In the genomic region with DNA sequence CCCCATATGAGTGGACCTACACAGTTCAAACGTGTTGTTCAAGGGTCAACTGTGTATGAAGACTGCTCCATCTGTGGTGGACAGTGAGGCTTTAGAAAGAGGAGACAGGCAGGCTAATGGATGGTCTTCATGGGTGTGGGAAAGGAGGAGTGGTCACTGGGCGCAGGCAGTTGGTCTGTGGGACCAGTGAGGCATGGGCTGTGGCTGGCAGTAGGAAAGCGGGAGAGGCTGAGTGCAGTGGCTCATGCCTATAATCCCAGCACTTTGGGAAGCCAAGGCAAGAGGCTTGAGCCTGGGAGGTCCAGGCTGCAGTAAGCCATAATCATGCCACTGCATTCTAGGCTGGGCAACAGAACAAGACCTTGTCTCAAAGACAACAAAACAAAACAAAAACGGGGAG, we compare ENCODE assay signal across 13 cellular contexts. TPM values are rescaled to one million over a fixed set of nuclear protein-coding genes. Genes with fewer than 3 reads are reported as not detected.
DNase-seq lines count a peak whose midpoint lies in the region; ATAC-seq and TF ChIP-seq lines count a peak whose summit lies in the region.
"Had no signal": no experiment of that assay in that cellular context is flagged by ENCODE, and none has a peak within 500 bp of the region (broad histone marks: within the 10 kb centered on the region; RNA-seq: fewer than 3 reads in every experiment).

No MANE protein-coding gene starts in this region.

- H3K9ac ChIP-seq in BLaER1 = no peak overlapping the region
- H3K9ac ChIP-seq: parathyroid adenoma had no signal

- DNase-seq in Calu3 = no peak
- no peak for DNase-seq in activated naive CD8-positive, alpha-beta T cell treated with anti-CD3 and anti-CD28 coated beads, Interleukin-2, amount 10 ng/mL, durations not matched to agents 7 days and 5 days
- DNase-seq in nephron progenitor cell = no peak
- no peak for DNase-seq in substantia nigra (lab: John Stamatoyannopoulos, UW)
- DNase-seq in DMS53 (lab: John Stamatoyannopoulos, UW) = no peak
- DNase-seq in left lobe of liver (ENCODE audit: low spot score) = no peak
- DNase-seq: foreskin fibroblast; stimulated activated CD4-positive, alpha-beta T cell treated with anti-CD3 and anti-CD28 coated beads, Interleukin-2, amount 100 ng/mL, for 24 hours had no signal

- no TSS peak for BruUV-seq in Calu3 (replicated peaks; lab: Mats Ljungman, UMichigan)

- H3K27ac ChIP-seq in BLaER1 = no peak overlapping the region
- no peak overlapping the region for H3K27ac ChIP-seq in substantia nigra (ENCODE audit: low read depth, low read length, poor library complexity, severe bottlenecking)

- H3K4me3 Mint-ChIP-seq in Calu3 (ENCODE audit: low read depth, unreplicated experiment) (peak overlapping the region; percentile 97), nephron progenitor cell (peak overlapping the region; percentile 87)
- H3K4me3 Mint-ChIP-seq in activated naive CD8-positive, alpha-beta T cell treated with anti-CD3 and anti-CD28 coated beads, Interleukin-2, amount 10 ng/mL, durations not matched to agents 7 days and 5 days = peak overlapping the region; percentile 99

- H3K4me1 ChIP-seq in BLaER1 = peaks cover 55% of the 10 kb centered on the region

- intact Hi-C loops in Calu3 (cut with micrococcal nuclease; ENCODE audit: unreplicated experiment) = no loop called here

- CTCF ChIA-PET in Calu3 (lab: Charles Lee) = no interaction called here

- H3K27me3 ChIP-seq in BLaER1 = no peaks in the 10 kb centered on the region

- POLR2A ChIA-PET in activated naive CD8-positive, alpha-beta T cell treated with anti-CD3 and anti-CD28 coated beads, Interleukin-2, amount 10 ng/mL, durations not matched to agents 7 days and 5 days (lab: Charles Lee) = no interaction called here

- H3K9me3 ChIP-seq in BLaER1 = no peaks in the 10 kb centered on the region

- no peak overlapping the region for H3K4me3 ChIP-seq in BLaER1

- H4K20me1 ChIP-seq in BLaER1 = peaks cover 30% of the 10 kb centered on the region

- H3K36me3 ChIP-seq in BLaER1 = peaks cover 14% of the 10 kb centered on the region

- H3K27ac Mint-ChIP-seq in Calu3 (ENCODE audit: unreplicated experiment) (peak overlapping the region; percentile 80), nephron progenitor cell (no peak overlapping the region)
- peak overlapping the region; percentile 99 for H3K27ac Mint-ChIP-seq in activated naive CD8-positive, alpha-beta T cell treated with anti-CD3 and anti-CD28 coated beads, Interleukin-2, amount 10 ng/mL, durations not matched to agents 7 days and 5 days

- H3K4me1 Mint-ChIP-seq in Calu3 (ENCODE audit: low read depth, unreplicated experiment) = peaks cover 21% of the 10 kb centered on the region
- peaks cover 45% of the 10 kb centered on the region for H3K4me1 Mint-ChIP-seq in activated naive CD8-positive, alpha-beta T cell treated with anti-CD3 and anti-CD28 coated beads, Interleukin-2, amount 10 ng/mL, durations not matched to agents 7 days and 5 days
- peaks cover 32% of the 10 kb centered on the region for H3K4me1 Mint-ChIP-seq in nephron progenitor cell

- H3K9me3 Mint-ChIP-seq in Calu3 (ENCODE audit: low read depth, unreplicated experiment) = no peaks in the 10 kb centered on the region
- H3K9me3 Mint-ChIP-seq in activated naive CD8-positive, alpha-beta T cell treated with anti-CD3 and anti-CD28 coated beads, Interleukin-2, amount 10 ng/mL, durations not matched to agents 7 days and 5 days = no peaks in the 10 kb centered on the region
- no peaks in the 10 kb centered on the region for H3K9me3 Mint-ChIP-seq in nephron progenitor cell

- no peaks in the 10 kb centered on the region for H3K27me3 Mint-ChIP-seq in Calu3 (ENCODE audit: unreplicated experiment)
- H3K27me3 Mint-ChIP-seq in activated naive CD8-positive, alpha-beta T cell treated with anti-CD3 and anti-CD28 coated beads, Interleukin-2, amount 10 ng/mL, durations not matched to agents 7 days and 5 days = peaks cover 2% of the 10 kb centered on the region
- H3K27me3 Mint-ChIP-seq in nephron progenitor cell (ENCODE audit: low read depth, poor library complexity) = peaks cover 21% of the 10 kb centered on the region

- TF ChIP-seq CTCF in Calu3 (IDR thresholded peaks at IDR 0.05; ENCODE audit: unreplicated experiment) (no peak), nephron progenitor cell (IDR thresholded peaks at IDR 0.05) (no peak)

- no peak for ATAC-seq in activated naive CD8-positive, alpha-beta T cell treated with anti-CD3 and anti-CD28 coated beads, Interleukin-2, amount 10 ng/mL, durations not matched to agents 7 days and 5 days (ENCODE audit: low read depth)
- ATAC-seq in HG03159 (IDR thresholded peaks at IDR 0.05; ENCODE audit: unreplicated experiment) (no peak), left lobe of liver (no peak)

- H3K4me2 ChIP-seq in BLaER1 = peak overlapping the region; percentile 100

- H3K36me3 Mint-ChIP-seq in Calu3 (ENCODE audit: insufficient read depth, unreplicated experiment) (peaks cover 57% of the 10 kb centered on the region), nephron progenitor cell (ENCODE audit: low read depth) (no peaks in the 10 kb centered on the region)
- H3K36me3 Mint-ChIP-seq in activated naive CD8-positive, alpha-beta T cell treated with anti-CD3 and anti-CD28 coated beads, Interleukin-2, amount 10 ng/mL, durations not matched to agents 7 days and 5 days = peaks cover 2% of the 10 kb centered on the region

RNA-seq across cellular contexts. Expression of gene NR4A1, which starts 2.0 kb away (rescaled TPM):
- total RNA-seq in Calu3 (2022) (18.0 and 18.9 TPM in 2 replicates), left lobe of liver (5.4 TPM)
- total RNA-seq in activated naive CD8-positive, alpha-beta T cell treated with anti-CD3 and anti-CD28 coated beads, Interleukin-2, amount 10 ng/mL, durations not matched to agents 7 days and 5 days = 1 to 10 TPM; 8.6 to 8.8 TPM

RNA-seq across cellular contexts. Expression of gene ATG101, which starts 20.5 kb away (rescaled TPM):
- total RNA-seq in Calu3 (2022) (32.8 and 35.0 TPM in 2 replicates), left lobe of liver (18.0 TPM)
- 10 to 100 TPM; 25.2 to 28.8 TPM for total RNA-seq in activated naive CD8-positive, alpha-beta T cell treated with anti-CD3 and anti-CD28 coated beads, Interleukin-2, amount 10 ng/mL, durations not matched to agents 7 days and 5 days

RNA-seq across cellular contexts. Expression of gene SMIM41, which starts 30.2 kb away (rescaled TPM):
- total RNA-seq in Calu3 (2022) = not detected in 2 replicates
- total RNA-seq in activated naive CD8-positive, alpha-beta T cell treated with anti-CD3 and anti-CD28 coated beads, Interleukin-2, amount 10 ng/mL, durations not matched to agents 7 days and 5 days = not detected
- total RNA-seq in left lobe of liver = not detected
- total RNA-seq: kidney epithelial cell had no signal

RNA-seq across cellular contexts. Expression of gene TAMALIN, which starts 42.5 kb away (rescaled TPM):
- total RNA-seq in Calu3 (2022) = 0.34 TPM in 1 of 2 replicates, not detected in the other
- 10 to 100 TPM; 17.1 to 19.9 TPM for total RNA-seq in activated naive CD8-positive, alpha-beta T cell treated with anti-CD3 and anti-CD28 coated beads, Interleukin-2, amount 10 ng/mL, durations not matched to agents 7 days and 5 days
- total RNA-seq in left lobe of liver = 5.5 TPM
- total RNA-seq: NCI-H460 had no signal
